Comparison of ENCODE assay signal across 1 cellular context in genomic region chr20:58650776-58651547, GRCh38.
TF ChIP-seq lines count a peak whose summit lies in the region.

Gene STX16, plus strand, starts transcription at chr20:58651283. Its CDS starts 724 bp downstream, at chr20:58652007.

TF ChIP-seq in HepG2, 621 proteins besides CTCF, POLR2A, EP300 and RAD21 (continued from another document and continues in another):
- 0 out of 2 replicates have a peak, but pooled peaks have one; percentile 13 for TF ChIP-seq PBX2 (CRISPR knock-in tag; IDR thresholded peaks at IDR 0.05)
- peak; percentile 100 for TF ChIP-seq HDAC1 (CRISPR knock-in tag; IDR thresholded peaks at IDR 0.05)
- peak; percentile 49 for TF ChIP-seq RFX3 (CRISPR knock-in tag; IDR thresholded peaks at IDR 0.05)
- TF ChIP-seq ATF3 (CRISPR knock-in tag; IDR thresholded peaks at IDR 0.05) = peak; percentile 89
- peak; percentile 61; the same call in 1 of the 2 replicates for TF ChIP-seq KLF9 (CRISPR knock-in tag; IDR thresholded peaks at IDR 0.05; ENCODE audit: low read depth)
- peak; percentile 95; the same call in 1 of the 2 replicates for TF ChIP-seq ZNF530 (CRISPR knock-in tag; IDR thresholded peaks at IDR 0.05; ENCODE audit: low read depth)
- peak; percentile 98 for TF ChIP-seq ZSCAN29 (CRISPR knock-in tag; conservative IDR thresholded peaks at IDR 0.05)
- TF ChIP-seq ZMYM3 (CRISPR knock-in tag; IDR thresholded peaks at IDR 0.05) = peak; percentile 98
- peak; percentile 78; the same call in 1 of the 2 replicates for TF ChIP-seq ZSCAN30 (CRISPR knock-in tag; IDR thresholded peaks at IDR 0.05)
- no peak; the same call in 1 of the 2 replicates for TF ChIP-seq FOXP1 (IDR thresholded peaks at IDR 0.05)
- peak; percentile 84 for TF ChIP-seq FOXP1 (CRISPR knock-in tag; IDR thresholded peaks at IDR 0.05)
- TF ChIP-seq ZNF317 (CRISPR knock-in tag; IDR thresholded peaks at IDR 0.05) = peak; percentile 91
- TF ChIP-seq ZNF441 (CRISPR knock-in tag; IDR thresholded peaks at IDR 0.05; ENCODE audit: borderline replicate concordance) = peak; percentile 82; the same call in 1 of the 2 replicates
- peak; percentile 100 for TF ChIP-seq ZNF589 (CRISPR knock-in tag; conservative IDR thresholded peaks at IDR 0.05)
- TF ChIP-seq ZBTB40 (IDR thresholded peaks at IDR 0.05) = peak; percentile 99
- peak; percentile 97 for TF ChIP-seq ZBTB40 (CRISPR knock-in tag; IDR thresholded peaks at IDR 0.05)
- TF ChIP-seq WIZ (CRISPR knock-in tag; IDR thresholded peaks at IDR 0.05) = peak; percentile 96
- peak; percentile 99 for TF ChIP-seq ZNF136 (CRISPR knock-in tag; IDR thresholded peaks at IDR 0.05; ENCODE audit: low read depth)
- peak; percentile 97 for TF ChIP-seq STAT5B (CRISPR knock-in tag; IDR thresholded peaks at IDR 0.05)
- TF ChIP-seq TSC22D2 (CRISPR knock-in tag; IDR thresholded peaks at IDR 0.05; ENCODE audit: borderline replicate concordance) = peak; percentile 96; the same call in 1 of the 2 replicates
- TF ChIP-seq RFX1 (IDR thresholded peaks at IDR 0.05) = no peak
- peak; percentile 13; the same call in 1 of the 2 replicates for TF ChIP-seq TEAD2 (CRISPR knock-in tag; IDR thresholded peaks at IDR 0.05)
- TF ChIP-seq MXD3 (CRISPR knock-in tag; IDR thresholded peaks at IDR 0.05) = peak; percentile 97; the same call in 1 of the 2 replicates
- TF ChIP-seq ZNF558 (CRISPR knock-in tag; IDR thresholded peaks at IDR 0.05; ENCODE audit: borderline replicate concordance) = peak; percentile 97
- peak; percentile 83 for TF ChIP-seq ZNF18 (CRISPR knock-in tag; IDR thresholded peaks at IDR 0.05; ENCODE audit: insufficient replicate concordance)
- peak; percentile 100 for TF ChIP-seq ASH2L (IDR thresholded peaks at IDR 0.05; ENCODE audit: insufficient read length, low read depth, low read length)
- peak; percentile 93; the same call in 1 of the 2 replicates for TF ChIP-seq ZNF616 (CRISPR knock-in tag; IDR thresholded peaks at IDR 0.05; ENCODE audit: low read depth)
- TF ChIP-seq ZNF432 (CRISPR knock-in tag; IDR thresholded peaks at IDR 0.05; ENCODE audit: borderline replicate concordance) = no peak
- peak; percentile 99 for TF ChIP-seq TIGD3 (CRISPR knock-in tag; IDR thresholded peaks at IDR 0.05; ENCODE audit: borderline replicate concordance)
- TF ChIP-seq NAIF1 (CRISPR knock-in tag; IDR thresholded peaks at IDR 0.05; ENCODE audit: borderline replicate concordance) = peak; percentile 50; the same call in 1 of the 2 replicates
- TF ChIP-seq SCMH1 (CRISPR knock-in tag; IDR thresholded peaks at IDR 0.05; ENCODE audit: borderline replicate concordance) = no peak
- TF ChIP-seq ZNF383 (CRISPR knock-in tag; IDR thresholded peaks at IDR 0.05; ENCODE audit: borderline replicate concordance) = peak; percentile 98
- TF ChIP-seq ZNF567 (CRISPR knock-in tag; IDR thresholded peaks at IDR 0.05; ENCODE audit: borderline replicate concordance) = peak; percentile 99
- TF ChIP-seq NFIB (CRISPR knock-in tag; IDR thresholded peaks at IDR 0.05; ENCODE audit: borderline replicate concordance) = no peak
- peak; percentile 90 for TF ChIP-seq MIER2 (CRISPR knock-in tag; IDR thresholded peaks at IDR 0.05)
- peak; percentile 100 for TF ChIP-seq PAWR (CRISPR knock-in tag; IDR thresholded peaks at IDR 0.05; ENCODE audit: borderline replicate concordance)
- peak; percentile 90 for TF ChIP-seq ARID3A (IDR thresholded peaks at IDR 0.05; ENCODE audit: low read depth, low read length)
- peak; percentile 100 for TF ChIP-seq KDM2A (CRISPR knock-in tag; IDR thresholded peaks at IDR 0.05; ENCODE audit: borderline replicate concordance, low read depth)
- TF ChIP-seq GFI1 (CRISPR knock-in tag; IDR thresholded peaks at IDR 0.05; ENCODE audit: borderline replicate concordance) = peak; percentile 87; the same call in 1 of the 2 replicates
- no peak; the same call in 1 of the 2 replicates for TF ChIP-seq ZNF30 (CRISPR knock-in tag; IDR thresholded peaks at IDR 0.05)
- no peak for TF ChIP-seq RAD51 (IDR thresholded peaks at IDR 0.05; ENCODE audit: borderline replicate concordance)
- TF ChIP-seq ZNF773 (CRISPR knock-in tag; IDR thresholded peaks at IDR 0.05; ENCODE audit: borderline replicate concordance) = peak; percentile 93; the same call in 1 of the 2 replicates
- TF ChIP-seq FOSL2 (CRISPR knock-in tag; IDR thresholded peaks at IDR 0.05) = peak; percentile 86
- peak; percentile 99 for TF ChIP-seq BCL3 (CRISPR knock-in tag; IDR thresholded peaks at IDR 0.05)
- TF ChIP-seq HNRNPL (IDR thresholded peaks at IDR 0.05; ENCODE audit: low read depth, low read length) = peak; percentile 98
- TF ChIP-seq ZNF891 (CRISPR knock-in tag; IDR thresholded peaks at IDR 0.05) = peak; percentile 98
